In genomic region chr9:134847138-134847537, GRCh38 we compare ENCODE assay signal across 22 cellular contexts. TPM values are rescaled to one million over a fixed set of nuclear protein-coding genes. Genes with fewer than 3 reads are reported as not detected.
DNase-seq lines count a peak whose midpoint lies in the region; ATAC-seq and TF ChIP-seq lines count a peak whose summit lies in the region.
"Had no signal": no experiment of that assay in that cellular context is flagged by ENCODE, and none has a peak within 500 bp of the region (broad histone marks: within the 10 kb centered on the region; RNA-seq: fewer than 3 reads in every experiment).

No MANE protein-coding gene starts in this region.

- peak; percentile 7 for DNase-seq in Right ventricle myocardium superior
- no peak for DNase-seq in left ventricle myocardium superior
- no peak for DNase-seq in mesenchymal stem cell
- DNase-seq in upper lobe of left lung, result peak in 1 of 2 donors; percentile 10
- DNase-seq in uterus, result no peak
- no peak for DNase-seq in activated effector memory CD4-positive, alpha-beta T cell treated with Interleukin-2 at 50 U/mL for 16 hours
- DNase-seq: 8988T; CD4-positive, alpha-beta memory T cell; DMS153; DMS79; GDM1; GOT3; HFFc6 had no signal

- H3K14ac ChIP-seq in mesenchymal stem cell (ENCODE audit: low read length in 2 of 2), result peak overlapping the region in 1 of 2 experiments; percentile 69

- H3K4me1 ChIP-seq in HEK293 (ENCODE audit: control insufficient read depth, insufficient read depth, low read length), result no peaks in the 10 kb centered on the region
- peaks cover 2% of the 10 kb centered on the region for H3K4me1 ChIP-seq in mesenchymal stem cell (ENCODE audit: control insufficient read depth, insufficient read depth, low read depth, low read length)
- H3K4me1 ChIP-seq in upper lobe of left lung, result no peaks in the 10 kb centered on the region
- H3K4me1 ChIP-seq in uterus, result no peaks in the 10 kb centered on the region
- H3K4me1 ChIP-seq: BLaER1, HAP-1 had no signal

- no peak overlapping the region for H3K27ac ChIP-seq in HEK293 (ENCODE audit: extremely low read depth, low read depth, low read length)
- H3K27ac ChIP-seq in mesenchymal stem cell (ENCODE audit: low read length, poor library complexity, severe bottlenecking), result no peak overlapping the region
- H3K27ac ChIP-seq in upper lobe of left lung, result no peak overlapping the region
- no peak overlapping the region for H3K27ac ChIP-seq in uterus
- H3K27ac ChIP-seq: BLaER1, KMS-11 had no signal

- H2BK12ac ChIP-seq in mesenchymal stem cell (ENCODE audit: low read length in 2 of 2), result no peak overlapping the region

- peaks cover 1% of the 10 kb centered on the region for H3K79me1 ChIP-seq in mesenchymal stem cell (replicated peaks; ENCODE audit: low read length, poor library complexity, severe bottlenecking)

- no peak overlapping the region for H3K4me2 ChIP-seq in mesenchymal stem cell (ENCODE audit: low read length, poor library complexity, severe bottlenecking)
- H3K4me2 ChIP-seq: BLaER1, KMS-11 had no signal

- POLR2A ChIA-PET in HEK293 (lab: Yijun Ruan, JAX), result no interaction called here

- no peak for TF ChIP-seq POLR2A in upper lobe of left lung (IDR thresholded peaks at IDR 0.05)
- TF ChIP-seq POLR2A in uterus (IDR thresholded peaks at IDR 0.05), result no peak

- peak overlapping the region; percentile 78 for H4K91ac ChIP-seq in mesenchymal stem cell (ENCODE audit: low read length)

- no peak overlapping the region for H3K9ac ChIP-seq in mesenchymal stem cell (ENCODE audit: low read length)
- H3K9ac ChIP-seq: BLaER1, KMS-11 had no signal

- no peak overlapping the region for H2AFZ ChIP-seq in mesenchymal stem cell (ENCODE audit: low read depth, low read length)

- ATAC-seq in Right ventricle myocardium superior (ENCODE audit: poor library complexity), result no peak
- ATAC-seq in left ventricle myocardium superior, result no peak
- ATAC-seq in upper lobe of left lung (ENCODE audit: low FRiP score in 2 of 2), result peak; percentile 16 to 19
- no peak for ATAC-seq in GM21619 (IDR thresholded peaks at IDR 0.05; ENCODE audit: unreplicated experiment)

- peak overlapping the region in 1 of 2 experiments; percentile 14 for H3K18ac ChIP-seq in mesenchymal stem cell (ENCODE audit: low read depth in 1 of 2, low read length in 2 of 2)

- intact Hi-C loops in Right ventricle myocardium superior (cut with DNase I) (no loop called here), left ventricle myocardium superior (cut with micrococcal nuclease) (no loop called here), uterus (cut with DNase I; ENCODE audit: low total_unique reads) (no loop called here)

- no peak overlapping the region for H3K4ac ChIP-seq in mesenchymal stem cell (ENCODE audit: low read depth in 1 of 2, low read length in 2 of 2)

- no peaks in the 10 kb centered on the region for H3K9me3 ChIP-seq in HEK293 (ENCODE audit: control insufficient read depth, insufficient read depth, low read depth, low read length)
- H3K9me3 ChIP-seq in mesenchymal stem cell (ENCODE audit: control insufficient read depth, low read length), result no peaks in the 10 kb centered on the region
- peaks cover 0 to 5% (median 2%) of the 10 kb centered on the region in 4 donors for H3K9me3 ChIP-seq in upper lobe of left lung
- no peaks in the 10 kb centered on the region for H3K9me3 ChIP-seq in uterus
- H3K9me3 ChIP-seq: HAP-1 had no signal

- no peak for TF ChIP-seq EP300 in upper lobe of left lung (IDR thresholded peaks at IDR 0.05)

- H3K4me3 ChIP-seq in HEK293 (ENCODE audit: low read depth, low read length), result no peak overlapping the region
- H3K4me3 ChIP-seq in mesenchymal stem cell (ENCODE audit: insufficient read depth in 1 of 2, low read depth in 1 of 2, low read length in 2 of 2), result no peak overlapping the region
- no peak overlapping the region for H3K4me3 ChIP-seq in upper lobe of left lung
- H3K4me3 ChIP-seq in uterus, result no peak overlapping the region
- H3K4me3 ChIP-seq: BLaER1, HAP-1 had no signal

- 88% methylated on average over 3 of the region's 3 CpGs for WGBS in mesenchymal stem cell
- 78 to 87% methylated on average over 3 of the region's 3 CpGs for WGBS in upper lobe of left lung, 2 donors

- H4K8ac ChIP-seq in mesenchymal stem cell (ENCODE audit: low read length), result peak overlapping the region; percentile 75

- no peak overlapping the region for H3K23ac ChIP-seq in mesenchymal stem cell (ENCODE audit: low read length in 2 of 2)

- no peak overlapping the region for H2AK5ac ChIP-seq in mesenchymal stem cell (ENCODE audit: low read length, severe bottlenecking)

- TF ChIP-seq CTCF in HEK293 (tag by site-specific recombination; IDR thresholded peaks at IDR 0.05) (no peak), upper lobe of left lung (IDR thresholded peaks at IDR 0.05) (no peak), uterus (IDR thresholded peaks at IDR 0.05) (no peak)

- H3K27me3 ChIP-seq in mesenchymal stem cell (ENCODE audit: control insufficient read depth in 1 of 2, insufficient read depth in 1 of 2, low read length in 2 of 2), result peaks cover 0 to 3% of the 10 kb centered on the region in 2 experiments
- H3K27me3 ChIP-seq in upper lobe of left lung, result no peaks in the 10 kb centered on the region
- H3K27me3 ChIP-seq in uterus, result no peaks in the 10 kb centered on the region
- H3K27me3 ChIP-seq: BLaER1 had no signal

- no peak overlapping the region for H2BK120ac ChIP-seq in mesenchymal stem cell (ENCODE audit: low read depth, low read length)

- H2BK15ac ChIP-seq in mesenchymal stem cell (ENCODE audit: low read depth, poor library complexity, severe bottlenecking), result no peak overlapping the region

- H3K36me3 ChIP-seq in HEK293 (ENCODE audit: control insufficient read depth in 2 of 2, insufficient read depth in 1 of 2, low read length in 2 of 2) (no peaks in the 10 kb centered on the region), mesenchymal stem cell (ENCODE audit: control insufficient read depth in 1 of 2, insufficient read depth in 2 of 2, low read depth in 1 of 2, low read length in 2 of 2) (peaks cover 35 to 40% of the 10 kb centered on the region in 2 experiments), upper lobe of left lung (no peaks in the 10 kb centered on the region), uterus (no peaks in the 10 kb centered on the region)
- H3K36me3 ChIP-seq: HAP-1 had no signal

- CTCF ChIA-PET in HEK293 (lab: Yijun Ruan, JAX), result interaction anchor here (0.7 kb wide), 1 partner anchor 677 kb away, joined by 5 read pairs; no protein-coding TSS in a partner anchor

- no peak overlapping the region for H2BK5ac ChIP-seq in mesenchymal stem cell (ENCODE audit: low read depth, low read length, poor library complexity, severe bottlenecking)

TF ChIP-seq in HEK293, 187 proteins besides CTCF, POLR2A, EP300 and RAD21:
- no peak for TF ChIP-seq ZNF37A (tag by site-specific recombination; IDR thresholded peaks at IDR 0.05)
- TF ChIP-seq SCRT1 (tag by site-specific recombination; IDR thresholded peaks at IDR 0.05; ENCODE audit: borderline replicate concordance), result no peak
- 0 out of 2 replicates have a peak, but pooled peaks have one; percentile 26 for TF ChIP-seq ZNF571 (tag by site-specific recombination; IDR thresholded peaks at IDR 0.05)

RNA-seq across cellular contexts. Expression of gene FCN2, which starts 33.5 kb away (rescaled TPM):
- total RNA-seq in Right ventricle myocardium superior (0.30 TPM), left ventricle myocardium superior (not detected), upper lobe of left lung (not detected), uterus (under 1 TPM in 1 of 4 donors, not detected in 3; 0.49 TPM)
- not detected for polyA plus RNA-seq in mesenchymal stem cell (2013, experiment 1 of 2)
- not detected for polyA plus RNA-seq in mesenchymal stem cell (2013, experiment 2 of 2)
- total RNA-seq: A673; CD4-positive, alpha-beta memory T cell; Daoy; HFFc6 had no signal
- polyA plus RNA-seq: AG04450; CD14-positive monocyte; CD4-positive, alpha-beta memory T cell had no signal

Comparison
In these comparisons a context has a peak if more than half of its experiments do, and no peak if none do; other contexts are left out.
1. ATAC-seq: peak in upper lobe of left lung (2 of 2); none in Right ventricle myocardium superior (single experiment), left ventricle myocardium superior (single experiment) and GM21619 (single experiment).